Comparison of ENCODE assay signal across 8 cellular contexts in the genomic region with DNA sequence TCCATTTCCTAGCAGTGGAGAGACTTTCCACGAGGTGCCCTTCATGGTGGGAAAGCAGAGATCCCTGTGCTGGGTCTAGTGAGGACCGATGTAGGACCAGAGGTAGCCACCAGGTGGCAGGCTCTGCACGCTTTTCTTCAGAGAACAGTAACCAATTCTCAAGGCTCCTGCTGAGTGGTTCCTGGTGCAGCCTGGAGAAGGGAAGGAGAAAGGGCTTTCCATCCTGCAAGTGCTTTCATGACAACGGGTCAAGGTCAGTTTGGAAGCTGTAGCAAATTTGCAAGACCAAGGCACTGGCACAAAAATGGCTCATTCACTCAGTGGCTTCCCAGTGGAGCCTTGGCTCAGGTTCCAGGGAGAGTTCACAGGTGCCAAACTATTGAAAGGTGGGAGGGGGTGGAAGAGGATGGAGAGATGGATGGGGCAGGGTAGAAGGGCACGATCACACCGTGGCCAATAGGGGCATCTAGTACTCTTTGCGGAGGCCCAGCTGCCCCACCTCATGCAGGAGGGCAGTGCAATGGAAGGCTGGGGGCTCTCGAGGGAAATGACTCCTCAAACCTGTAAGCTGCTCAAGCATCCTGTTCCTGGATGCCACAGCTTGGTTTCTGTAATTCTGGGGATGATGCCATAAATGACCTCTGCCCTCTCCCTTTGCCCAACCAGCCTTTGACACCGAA. TPM values are rescaled to one million over a fixed set of nuclear protein-coding genes. Genes with fewer than 3 reads are reported as not detected.
DNase-seq lines count a peak whose midpoint lies in the region; TF ChIP-seq lines count a peak whose summit lies in the region.

No MANE protein-coding gene starts in this region.

- TF ChIP-seq CTCF in 22Rv1 (IDR thresholded peaks at IDR 0.05) (peak; percentile 92), GM12875 (IDR thresholded peaks at IDR 0.05; ENCODE audit: borderline replicate concordance, insufficient read depth, low read depth, low read length) (peak; percentile 81), LNCAP (IDR thresholded peaks at IDR 0.05) (peak; percentile 83), SK-N-SH (IDR thresholded peaks at IDR 0.05) (peak; percentile 85), cardiac muscle cell (IDR thresholded peaks at IDR 0.05; ENCODE audit: low read depth, low read length) (peak; percentile 95), prostate gland (IDR thresholded peaks at IDR 0.05) (peak; percentile 75 to 80 (median 78))

- H3K4me3 ChIP-seq in GM12875 (ENCODE audit: low read depth, low read length) (no peak overlapping the region), SK-N-SH (ENCODE audit: low read depth in 2 of 2, low read length in 1 of 2) (no peak overlapping the region; a peak in 1 of 4 replicates), cardiac muscle cell (no peak overlapping the region), prostate gland (no peak overlapping the region)

- intact Hi-C loops in prostate gland (cut with DNase I) = no loop called here

- no peaks in the 10 kb centered on the region for H3K9me2 ChIP-seq in SK-N-SH

- 29% methylated on average over 7 of the region's 9 CpGs for WGBS in SK-N-SH (ENCODE audit: low lambda C conversion rate)
- WGBS in prostate gland = 47% methylated on average over 9 of the region's 9 CpGs

- no peak overlapping the region for H2AFZ ChIP-seq in SK-N-SH (ENCODE audit: low read depth)

- H3K9me3 ChIP-seq in SK-N-SH = no peaks in the 10 kb centered on the region
- H3K9me3 ChIP-seq in cardiac muscle cell (ENCODE audit: low read depth) = no peaks in the 10 kb centered on the region
- no peaks in the 10 kb centered on the region for H3K9me3 ChIP-seq in prostate gland

- no peak overlapping the region for H3K4me2 ChIP-seq in SK-N-SH

- no peak overlapping the region for H3K9ac ChIP-seq in SK-N-SH

- no peak overlapping the region for H3K27ac ChIP-seq in 22Rv1
- H3K27ac ChIP-seq in SK-N-SH (ENCODE audit: low read depth in 2 of 2, low read length in 1 of 2) = no peak overlapping the region
- H3K27ac ChIP-seq in cardiac muscle cell = no peak overlapping the region
- no peak overlapping the region for H3K27ac ChIP-seq in prostate gland

- CTCF ChIA-PET in SK-N-SH (lab: Yijun Ruan, JAX) = interaction anchor here (0.7 to 8.1 kb wide), 16 partner anchors 10 to 979 kb away, joined by 3 to 62 read pairs (median 4); a partner anchor contains a TSS

- no peaks in the 10 kb centered on the region for H3K79me2 ChIP-seq in SK-N-SH (ENCODE audit: insufficient read depth)

- no peaks in the 10 kb centered on the region for H3F3A ChIP-seq in SK-N-SH (replicated peaks; ENCODE audit: insufficient read depth)

- H4K20me1 ChIP-seq in SK-N-SH (ENCODE audit: insufficient read depth) = no peaks in the 10 kb centered on the region

- TF ChIP-seq POLR2A in prostate gland (IDR thresholded peaks at IDR 0.05) = no peak

- H3K36me3 ChIP-seq in SK-N-SH (replicated peaks in 1 of 2; ENCODE audit: control insufficient read depth in 1 of 2, insufficient read depth in 2 of 2, low read length in 1 of 2) (no peaks in the 10 kb centered on the region), cardiac muscle cell (no peaks in the 10 kb centered on the region), prostate gland (no peaks in the 10 kb centered on the region)

- POLR2A ChIA-PET in SK-N-SH (lab: Yijun Ruan, JAX) = no interaction called here

- H3K4me1 ChIP-seq in SK-N-SH (ENCODE audit: control insufficient read depth in 1 of 2, insufficient read depth in 2 of 2, low read depth in 1 of 2, low read length in 1 of 2) (peaks cover 0 to 1% of the 10 kb centered on the region in 2 experiments; a peak in 1 of 4 replicates), cardiac muscle cell (ENCODE audit: low read depth) (no peaks in the 10 kb centered on the region), prostate gland (replicated peaks) (no peaks in the 10 kb centered on the region)

- TF ChIP-seq EP300 in SK-N-SH (IDR thresholded peaks at IDR 0.05; ENCODE audit: borderline replicate concordance in 1 of 2, low read depth in 1 of 2, low read length in 1 of 2) = no peak

- H3K27me3 ChIP-seq in SK-N-SH (ENCODE audit: insufficient read depth) (no peaks in the 10 kb centered on the region), cardiac muscle cell (no peaks in the 10 kb centered on the region), prostate gland (replicated peaks; ENCODE audit: insufficient read depth) (no peaks in the 10 kb centered on the region)

- DNase-seq in SK-N-SH (peak; percentile 84), cardiac muscle cell (ENCODE audit: low read depth in 1 of 2, low spot score in 1 of 2) (peak; percentile 73 to 84), prostate gland (ENCODE audit: low spot score) (peak; percentile 44), cortex of kidney (lab: John Stamatoyannopoulos, UW) (no peak)
- peak; percentile 55 for DNase-seq in activated naive CD4-positive, alpha-beta T cell treated with anti-CD3 and anti-CD28 coated beads, Interleukin-2, amount 50 U/mL, for 16 hours

- peak; percentile 86 for TF ChIP-seq RAD21 in SK-N-SH (IDR thresholded peaks at IDR 0.05; ENCODE audit: low read length)

TF ChIP-seq in SK-N-SH, 30 proteins besides CTCF, POLR2A, EP300 and RAD21:
- TF ChIP-seq SMC3 (IDR thresholded peaks at IDR 0.05; ENCODE audit: low read depth, low read length) (peak; percentile 65), MXI1 (IDR thresholded peaks at IDR 0.05; ENCODE audit: low read depth, low read length) (no peak), TCF12 (IDR thresholded peaks at IDR 0.05) (no peak), EZH2phosphoT487 (IDR thresholded peaks at IDR 0.05; ENCODE audit: borderline replicate concordance, low read depth) (no peak), FOXJ3 (CRISPR knock-in tag; IDR thresholded peaks at IDR 0.05) (no peak), RCOR1 (IDR thresholded peaks at IDR 0.05; ENCODE audit: low read length) (no peak)

RNA-seq across cellular contexts. Expression of a gene that starts 25.5 kb away (rescaled TPM):
- polyA plus RNA-seq in SK-N-SH (2012; rRNA removed) (not detected in 2 replicates), cardiac muscle cell (not detected in 2 replicates)
- not detected in 2 replicates for polyA plus RNA-seq in SK-N-SH (2012; cell fraction: cytosol; rRNA removed)
- not detected in 2 replicates for polyA plus RNA-seq in SK-N-SH (2012; cell fraction: nucleus; rRNA removed)
- total RNA-seq in cardiac muscle cell (not detected in 2 replicates), prostate gland (not detected)

RNA-seq across cellular contexts. Expression of a gene that starts 33.8 kb away (rescaled TPM):
- polyA plus RNA-seq in SK-N-SH (2012; rRNA removed) (not detected in 2 replicates), cardiac muscle cell (not detected in 2 replicates)
- not detected in 2 replicates for polyA plus RNA-seq in SK-N-SH (2012; cell fraction: cytosol; rRNA removed)
- polyA plus RNA-seq in SK-N-SH (2012; cell fraction: nucleus; rRNA removed) = not detected in 2 replicates
- total RNA-seq in cardiac muscle cell (not detected in 2 replicates), prostate gland (under 1 TPM; 0.51 to 0.64 TPM)
